Comparison of ENCODE assay signal across 8 cellular contexts in the genomic region with DNA sequence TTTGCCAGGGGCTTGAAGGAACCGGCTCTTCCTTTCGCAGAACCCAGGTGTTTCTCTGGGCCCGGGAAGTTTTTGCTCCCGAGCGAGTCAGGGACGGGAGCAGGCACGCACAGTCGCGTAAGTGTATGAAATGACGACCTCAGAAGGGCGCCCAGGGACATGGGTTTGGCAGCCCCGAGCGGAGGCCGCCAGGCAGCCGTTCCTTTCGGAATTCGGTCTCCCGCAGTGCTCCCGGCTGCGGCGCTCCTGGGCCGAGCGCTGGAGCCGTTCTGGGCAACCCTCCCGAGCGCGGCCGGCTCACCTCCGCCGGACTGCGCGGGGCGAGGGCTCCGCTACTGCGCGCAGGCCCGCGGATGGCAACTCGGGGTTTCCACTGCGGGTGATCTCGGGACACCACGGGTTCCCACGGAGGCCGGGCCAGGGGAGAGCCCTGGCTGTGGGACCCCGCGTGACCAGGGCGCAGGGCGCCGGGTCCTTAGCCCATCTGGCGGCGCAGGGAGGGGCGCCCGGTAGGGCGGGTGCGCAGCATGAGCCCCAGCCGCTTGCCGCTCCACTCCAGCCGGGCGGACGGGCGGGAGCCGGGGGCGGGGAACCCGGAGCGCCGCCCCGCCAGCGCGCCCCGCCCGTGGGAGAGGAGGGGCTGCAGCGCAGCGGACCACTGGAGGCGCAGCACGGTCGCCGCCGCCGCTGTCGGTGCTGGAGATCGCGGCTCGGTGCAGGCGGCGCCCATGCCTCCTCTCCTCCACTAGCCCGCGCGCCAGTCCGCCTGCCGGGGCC. TPM values are rescaled to one million over a fixed set of nuclear protein-coding genes. Genes with fewer than 3 reads are reported as not detected.
DNase-seq lines count a peak whose midpoint lies in the region; ATAC-seq and TF ChIP-seq lines count a peak whose summit lies in the region.

A gene (plus strand): TSS at position 690 of the 777 bp plus-strand sequence. CDS start 111,673 bp downstream, outside the sequence.

- no peak within 1 kb of the TSS for H4K5ac ChIP-seq in IMR-90 (ENCODE audit: low read depth, low read length)

- in situ Hi-C loops in IMR-90 (cut with MboI; ENCODE audit: low sequenced_read_pairs), result no loop called here

- DNase-seq in DMS53 (lab: John Stamatoyannopoulos, UW) (peak; percentile 95), IMR-90 (peak; percentile 82), RPMI8226 (peak; percentile 90), globus pallidus (ENCODE audit: low spot score) (peak; percentile 79), nucleus accumbens (lab: John Stamatoyannopoulos, UW) (peak in 55 of 56 donors; percentile 23 to 84 (median 70))
- peak; percentile 79 for DNase-seq in activated naive CD4-positive, alpha-beta T cell treated with anti-CD3 and anti-CD28 coated beads, Interleukin-2, amount 10 ng/mL, durations not matched to agents 7 days and 5 days

- CTCF ChIA-PET in IMR-90 (lab: Yijun Ruan, JAX), result no interaction called here
- CTCF ChIA-PET in activated naive CD4-positive, alpha-beta T cell treated with anti-CD3 and anti-CD28 coated beads, Interleukin-2, amount 10 ng/mL, durations not matched to agents 7 days and 5 days (lab: Charles Lee), result no interaction called here

- WGBS in IMR-90 (ENCODE audit: extremely low coverage in 2 of 2, insufficient read length in 1 of 2), 2 experiments, result 0% methylated on average over 45 of the region's 90 CpGs; no CpG with 5 or more reads in 1 of the 2 experiments
- WGBS in thymus, result under 1% methylated on average over 90 of the region's 90 CpGs

- peak within 1 kb of the TSS; percentile 27 for H3K9ac ChIP-seq in IMR-90 (ENCODE audit: low read depth, low read length)

- peak within 1 kb of the TSS; percentile 3 to 48; a peak in 2 of 4 replicates for H4K8ac ChIP-seq in IMR-90 (ENCODE audit: low read depth in 2 of 2, low read length in 2 of 2)

- POLR2A ChIA-PET in IMR-90 (lab: Charles Lee; ENCODE audit: unreplicated experiment), result no interaction called here

- peak within 1 kb of the TSS; percentile 72; the same call in 1 of the 2 replicates for H3K14ac ChIP-seq in IMR-90 (replicated peaks; ENCODE audit: low read depth, low read length)

- peak within 1 kb of the TSS; percentile 63 for H2AK9ac ChIP-seq in IMR-90 (replicated peaks; ENCODE audit: low read depth, low read length, poor library complexity)

- no peak within 1 kb of the TSS for H2BK120ac ChIP-seq in IMR-90 (ENCODE audit: low read depth, low read length)

- H2AK5ac ChIP-seq in IMR-90 (ENCODE audit: low read depth, low read length), result no peak within 1 kb of the TSS

- peaks cover 71% of the 10 kb centered on the region for H3K27me3 Mint-ChIP-seq in activated naive CD4-positive, alpha-beta T cell treated with anti-CD3 and anti-CD28 coated beads, Interleukin-2, amount 10 ng/mL, durations not matched to agents 7 days and 5 days

- no peaks in the 10 kb centered on the region for H3K9me1 ChIP-seq in IMR-90 (ENCODE audit: insufficient read depth, low read length)

- dilution Hi-C loops in IMR-90 (cut with HindIII; ENCODE audit: low sequenced_read_pairs, unreplicated experiment), result no loop called here

- H3K4me3 ChIP-seq in IMR-90 (ENCODE audit: insufficient read depth, low read depth, low read length) (peak within 1 kb of the TSS; percentile 90), thymus (ENCODE audit: low read length) (peak within 1 kb of the TSS; percentile 68)

- no peaks in the 10 kb centered on the region for H3K9me3 ChIP-seq in IMR-90 (ENCODE audit: control insufficient read depth, insufficient read depth, low read length)
- H3K9me3 ChIP-seq in thymus (ENCODE audit: control insufficient read depth), result no peaks in the 10 kb centered on the region

- H3K18ac ChIP-seq in IMR-90 (ENCODE audit: low read depth, low read length), result no peak within 1 kb of the TSS

- no TSS peak for BruUV-seq in IMR-90 (replicated peaks; lab: Mats Ljungman, UMichigan)

- H3K56ac ChIP-seq in IMR-90 (ENCODE audit: extremely low read depth, insufficient read depth, low read length), result peak within 1 kb of the TSS; percentile 43; the same call in 1 of the 2 replicates

- H2BK20ac ChIP-seq in IMR-90 (ENCODE audit: low read depth, low read length), result no peak within 1 kb of the TSS

- peak within 1 kb of the TSS; percentile 84 for H3K4me2 ChIP-seq in IMR-90 (ENCODE audit: low read depth, low read length)

- no peaks in the 10 kb centered on the region for H3K9me3 Mint-ChIP-seq in activated naive CD4-positive, alpha-beta T cell treated with anti-CD3 and anti-CD28 coated beads, Interleukin-2, amount 10 ng/mL, durations not matched to agents 7 days and 5 days

- no peaks in the 10 kb centered on the region for H3K36me3 Mint-ChIP-seq in activated naive CD4-positive, alpha-beta T cell treated with anti-CD3 and anti-CD28 coated beads, Interleukin-2, amount 10 ng/mL, durations not matched to agents 7 days and 5 days

- H3K4ac ChIP-seq in IMR-90 (ENCODE audit: low read depth, low read length), result peak within 1 kb of the TSS; percentile 77

- no peak within 1 kb of the TSS; the same call in 1 of the 2 replicates for H4K91ac ChIP-seq in IMR-90 (ENCODE audit: insufficient read depth, low read depth, low read length)

- H4K20me1 ChIP-seq in IMR-90 (ENCODE audit: insufficient read depth, low read length), result no peaks in the 10 kb centered on the region

- no peak within 1 kb of the TSS for H3K27ac Mint-ChIP-seq in activated naive CD4-positive, alpha-beta T cell treated with anti-CD3 and anti-CD28 coated beads, Interleukin-2, amount 10 ng/mL, durations not matched to agents 7 days and 5 days

- peak within 1 kb of the TSS; percentile 74; the same call in 1 of the 3 replicates for H2BK15ac ChIP-seq in IMR-90 (ENCODE audit: low read depth, low read length)

- no peaks in the 10 kb centered on the region for H3K36me3 ChIP-seq in IMR-90 (ENCODE audit: control insufficient read depth, insufficient read depth, low read length)
- no peaks in the 10 kb centered on the region for H3K36me3 ChIP-seq in thymus (ENCODE audit: control insufficient read depth, insufficient read depth)

- peak within 1 kb of the TSS; percentile 82 for H3K23ac ChIP-seq in IMR-90 (ENCODE audit: low read depth, low read length)

- H2AFZ ChIP-seq in IMR-90 (replicated peaks; ENCODE audit: low read length, poor library complexity), result peak within 1 kb of the TSS; percentile 96

- H3K27me3 ChIP-seq in IMR-90 (ENCODE audit: control insufficient read depth, insufficient read depth, low read length), result no peaks in the 10 kb centered on the region
- H3K27me3 ChIP-seq in thymus (ENCODE audit: control insufficient read depth, insufficient read depth), result peaks cover 42% of the 10 kb centered on the region

- H3K4me1 Mint-ChIP-seq in activated naive CD4-positive, alpha-beta T cell treated with anti-CD3 and anti-CD28 coated beads, Interleukin-2, amount 10 ng/mL, durations not matched to agents 7 days and 5 days, result peaks cover 9% of the 10 kb centered on the region

- peak within 1 kb of the TSS; percentile 66 for H3K4me3 Mint-ChIP-seq in activated naive CD4-positive, alpha-beta T cell treated with anti-CD3 and anti-CD28 coated beads, Interleukin-2, amount 10 ng/mL, durations not matched to agents 7 days and 5 days

- no peak; the same call in 1 of the 2 replicates for TF ChIP-seq RAD21 in IMR-90 (IDR thresholded peaks at IDR 0.05; ENCODE audit: low read length)

- intact Hi-C loops in IMR-90 (cut with micrococcal nuclease), result loop anchor here (2.0 to 10.0 kb wide), 5 partner anchors 61 to 221 kb away; a partner anchor contains a TSS

- H3K4me1 ChIP-seq in IMR-90 (ENCODE audit: control insufficient read depth, insufficient read depth, low read length), result no peaks in the 10 kb centered on the region
- H3K4me1 ChIP-seq in thymus (ENCODE audit: control insufficient read depth, insufficient read depth, low read length), result peaks cover 8% of the 10 kb centered on the region

- TF ChIP-seq CTCF in IMR-90 (conservative IDR thresholded peaks at IDR 0.05; ENCODE audit: low read depth, low read length), result peak; percentile 35

- peak within 1 kb of the TSS; percentile 31; the same call in 1 of the 2 replicates for H3K27ac ChIP-seq in IMR-90 (ENCODE audit: insufficient read depth, low read length)
- peak within 1 kb of the TSS; percentile 48 for H3K27ac ChIP-seq in thymus (ENCODE audit: low read depth)

- H3K79me1 ChIP-seq in IMR-90 (ENCODE audit: low read depth in 1 of 2, low read length in 2 of 2), result peaks cover 3 to 9% of the 10 kb centered on the region in 2 experiments; a peak in 2 of 4 replicates

- no peak for TF ChIP-seq POLR2A in IMR-90 (IDR thresholded peaks at IDR 0.05; ENCODE audit: low read depth, low read length)

- peak within 1 kb of the TSS; percentile 19 for H2BK5ac ChIP-seq in IMR-90 (ENCODE audit: low read depth, low read length, poor library complexity, severe bottlenecking)

- peak; percentile 92 for ATAC-seq in GM21717 (IDR thresholded peaks at IDR 0.05; ENCODE audit: unreplicated experiment)
- ATAC-seq in IMR-90 (ENCODE audit: low read depth), result peak; percentile 92

TF ChIP-seq in IMR-90, 13 proteins besides CTCF, POLR2A, EP300 and RAD21:
- TF ChIP-seq RCOR1 (IDR thresholded peaks at IDR 0.05; ENCODE audit: insufficient replicate concordance, low read length), result no peak
- peak; percentile 99 for TF ChIP-seq MAZ (IDR thresholded peaks at IDR 0.05; ENCODE audit: borderline replicate concordance, low read depth, low read length)
TF ChIP-seq in IMR-90: peak in this region for 1.

RNA-seq across cellular contexts. Expression of the gene that starts here (rescaled TPM):
- total RNA-seq in IMR-90 (2012; rRNA removed), result 2.8 and 3.2 TPM in 2 replicates
- polyA plus RNA-seq in IMR-90 (2012; rRNA removed), result 3.1 and 3.7 TPM in 2 replicates
- polyA plus RNA-seq in IMR-90 (2012; cell fraction: cytosol; rRNA removed), result 1.4 and 2.0 TPM in 2 replicates
- 1.0 and 4.5 TPM in 2 replicates for polyA plus RNA-seq in IMR-90 (2012; cell fraction: nucleus; rRNA removed; ENCODE audit: low replicate concordance)
- 5.7 TPM for polyA plus RNA-seq in thymus

Comparison
In these comparisons a context has a peak if more than half of its experiments do, and no peak if none do; other contexts are left out.
1. Peak in every context shown above with its lines: DNase-seq, ATAC-seq, H3K4me3 ChIP-seq and H3K27ac ChIP-seq.